1 cellular context compared by ENCODE assay signal in the genomic region with DNA sequence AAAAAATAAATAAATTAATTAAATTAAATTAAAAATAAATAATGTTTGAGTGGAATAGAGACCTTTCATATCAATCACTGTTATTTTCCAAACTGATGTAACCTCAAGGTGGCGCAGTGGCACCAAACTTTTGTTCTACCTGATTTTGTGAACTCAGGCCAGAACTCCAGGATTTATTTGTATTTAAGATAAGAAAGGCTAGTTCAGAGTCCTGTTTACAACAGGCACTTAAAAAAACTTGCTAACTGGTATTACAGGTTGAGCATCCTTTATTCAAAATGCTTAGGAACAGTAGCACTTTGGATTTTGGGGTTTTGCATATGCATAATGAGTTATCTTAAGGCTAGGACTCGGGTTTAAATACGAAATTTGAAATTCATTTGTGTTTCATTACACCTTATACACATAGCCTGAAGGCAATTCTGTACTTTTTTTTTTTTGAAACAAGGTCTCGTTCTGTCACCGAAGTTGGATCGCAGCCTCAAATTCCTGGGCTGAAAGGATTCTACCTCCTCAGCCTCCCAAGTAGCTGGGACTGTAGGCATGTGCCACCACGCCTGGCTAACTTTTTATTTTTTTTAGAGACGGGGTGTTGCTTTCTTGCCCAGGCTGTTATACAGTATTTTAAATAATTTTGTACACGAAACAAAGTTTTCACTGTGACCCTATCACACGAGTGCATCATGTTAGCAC.
A peak's percentile ranks its signal among the peaks of the same experiment; 100 is the strongest.
TF ChIP-seq lines count a peak whose summit lies in the region.

No MANE protein-coding gene starts in this region.

TF ChIP-seq in K562, 482 proteins besides CTCF, POLR2A, EP300 and RAD21:
- TF ChIP-seq, protein P1, sequence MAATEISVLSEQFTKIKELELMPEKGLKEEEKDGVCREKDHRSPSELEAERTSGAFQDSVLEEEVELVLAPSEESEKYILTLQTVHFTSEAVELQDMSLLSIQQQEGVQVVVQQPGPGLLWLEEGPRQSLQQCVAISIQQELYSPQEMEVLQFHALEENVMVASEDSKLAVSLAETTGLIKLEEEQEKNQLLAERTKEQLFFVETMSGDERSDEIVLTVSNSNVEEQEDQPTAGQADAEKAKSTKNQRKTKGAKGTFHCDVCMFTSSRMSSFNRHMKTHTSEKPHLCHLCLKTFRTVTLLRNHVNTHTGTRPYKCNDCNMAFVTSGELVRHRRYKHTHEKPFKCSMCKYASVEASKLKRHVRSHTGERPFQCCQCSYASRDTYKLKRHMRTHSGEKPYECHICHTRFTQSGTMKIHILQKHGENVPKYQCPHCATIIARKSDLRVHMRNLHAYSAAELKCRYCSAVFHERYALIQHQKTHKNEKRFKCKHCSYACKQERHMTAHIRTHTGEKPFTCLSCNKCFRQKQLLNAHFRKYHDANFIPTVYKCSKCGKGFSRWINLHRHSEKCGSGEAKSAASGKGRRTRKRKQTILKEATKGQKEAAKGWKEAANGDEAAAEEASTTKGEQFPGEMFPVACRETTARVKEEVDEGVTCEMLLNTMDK (IDR thresholded peaks at IDR 0.05; ENCODE audit: borderline replicate concordance, insufficient read depth, low read depth, low read length, poor library complexity, severe bottlenecking) = peak; percentile 22
- TF ChIP-seq MYNN (IDR thresholded peaks at IDR 0.05) (no peak), MYNN (CRISPR knock-in tag; IDR thresholded peaks at IDR 0.05) (no peak)
TF ChIP-seq in K562: peak in this region for 1.
